Comparison of ENCODE assay signal across 8 cellular contexts in the genomic region with DNA sequence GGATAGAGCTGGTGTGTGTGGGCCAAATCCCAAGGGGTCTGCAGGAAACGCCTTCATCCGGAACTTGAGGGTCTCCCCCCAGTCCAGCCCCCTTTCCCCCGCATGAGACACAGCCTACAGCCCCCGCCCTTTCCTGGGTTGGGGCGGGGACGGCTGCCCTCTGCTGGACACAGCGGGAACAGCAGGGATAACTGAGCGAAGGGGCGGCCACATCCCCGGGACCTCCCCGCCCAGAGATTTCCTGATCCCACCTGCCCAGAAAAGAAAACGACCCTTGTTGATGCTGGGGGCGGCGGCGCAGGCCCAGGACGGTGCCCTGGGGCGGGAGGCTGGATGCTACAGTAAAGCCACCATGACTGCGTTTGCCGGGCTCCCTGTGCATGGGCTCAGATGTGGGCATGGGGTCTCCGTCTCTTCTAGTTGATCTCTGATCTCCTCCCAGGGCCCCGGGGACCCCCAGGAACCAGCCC. TPM values are rescaled to one million over a fixed set of nuclear protein-coding genes. Genes with fewer than 3 reads are reported as not detected.
DNase-seq lines count a peak whose midpoint lies in the region; ATAC-seq and TF ChIP-seq lines count a peak whose summit lies in the region.

No MANE protein-coding gene starts in this region.

- peaks cover 13% of the 10 kb centered on the region for H3K9me3 Mint-ChIP-seq in stimulated activated memory B cell treated with anti-CD40 and anti-IgM and Interleukin-4, amounts not matched to agents 10 μg/mL and 1 μg/mL and 100 μg/mL, for 72 hours

- no peak overlapping the region for H3K4me3 Mint-ChIP-seq in stimulated activated memory B cell treated with anti-CD40 and anti-IgM and Interleukin-4, amounts not matched to agents 10 μg/mL and 1 μg/mL and 100 μg/mL, for 72 hours

- H3K9me3 ChIP-seq in breast epithelium (peaks cover 15 to 23% of the 10 kb centered on the region in 2 donors), lower lobe of right lung (peaks cover 12% of the 10 kb centered on the region)

- H3K4me1 ChIP-seq in breast epithelium (no peaks in the 10 kb centered on the region), lower lobe of right lung (no peaks in the 10 kb centered on the region)

- peaks cover 94% of the 10 kb centered on the region for H3K27me3 Mint-ChIP-seq in stimulated activated memory B cell treated with anti-CD40 and anti-IgM and Interleukin-4, amounts not matched to agents 10 μg/mL and 1 μg/mL and 100 μg/mL, for 72 hours

- H3K27ac Mint-ChIP-seq in stimulated activated memory B cell treated with anti-CD40 and anti-IgM and Interleukin-4, amounts not matched to agents 10 μg/mL and 1 μg/mL and 100 μg/mL, for 72 hours: no peak overlapping the region

- no peak for TF ChIP-seq POLR2A in breast epithelium (IDR thresholded peaks at IDR 0.05)

- peaks cover 5% of the 10 kb centered on the region for H3K36me3 Mint-ChIP-seq in stimulated activated memory B cell treated with anti-CD40 and anti-IgM and Interleukin-4, amounts not matched to agents 10 μg/mL and 1 μg/mL and 100 μg/mL, for 72 hours

- H3K4me1 Mint-ChIP-seq in stimulated activated memory B cell treated with anti-CD40 and anti-IgM and Interleukin-4, amounts not matched to agents 10 μg/mL and 1 μg/mL and 100 μg/mL, for 72 hours: peaks cover 7% of the 10 kb centered on the region

- DNase-seq in Right ventricle myocardium inferior (ENCODE audit: missing footprints): peak; percentile 77
- DNase-seq in cardiac septum (ENCODE audit: low spot score): no peak
- no peak for DNase-seq in breast epithelium (ENCODE audit: low spot score in 2 of 2)
- DNase-seq in lower lobe of right lung: no peak

- H3K36me3 ChIP-seq in breast epithelium (no peaks in the 10 kb centered on the region), lower lobe of right lung (no peaks in the 10 kb centered on the region)

- intact Hi-C loops in Right ventricle myocardium inferior (cut with DNase I) (loop anchor here (2.0 kb wide), 1 partner anchor 221 kb away; no protein-coding TSS in a partner anchor), cardiac septum (cut with DNase I) (loop anchor here (5.0 kb wide), 2 partner anchors 95 to 160 kb away; a partner anchor contains a TSS), breast epithelium (cut with DNase I; ENCODE audit: low total_unique reads) (no loop called here), lower lobe of right lung (cut with DNase I) (no loop called here)

- TF ChIP-seq CTCF in WI38 (IDR thresholded peaks at IDR 0.05; ENCODE audit: low read depth, low read length) (peak; percentile 83), breast epithelium (IDR thresholded peaks at IDR 0.05) (peak; percentile 48 to 89 (median 87)), lower lobe of right lung (IDR thresholded peaks at IDR 0.05) (peak; percentile 86)

- ATAC-seq in Right ventricle myocardium inferior (peak; percentile 48), lower lobe of right lung (peak; percentile 74 to 79), GM21825 (IDR thresholded peaks at IDR 0.05; ENCODE audit: unreplicated experiment) (no peak), HG03378 (IDR thresholded peaks at IDR 0.05; ENCODE audit: unreplicated experiment) (no peak)
- peak; percentile 65 for ATAC-seq in stimulated activated memory B cell treated with anti-CD40 and anti-IgM and Interleukin-4, amounts not matched to agents 10 μg/mL and 1 μg/mL and 100 μg/mL, for 72 hours

- H3K4me3 ChIP-seq in WI38 (ENCODE audit: low read depth, low read length) (no peak overlapping the region), breast epithelium (no peak overlapping the region), lower lobe of right lung (no peak overlapping the region)

- H3K27me3 ChIP-seq in breast epithelium (peaks cover 13 to 96% of the 10 kb centered on the region in 2 donors), lower lobe of right lung (ENCODE audit: low read depth) (peaks cover 88% of the 10 kb centered on the region)

- H3K27ac ChIP-seq in breast epithelium (no peak overlapping the region), lower lobe of right lung (no peak overlapping the region)

RNA-seq across cellular contexts. Expression of a gene that starts 14.2 kb away (rescaled TPM):
- total RNA-seq in Right ventricle myocardium inferior (not detected), cardiac septum (not detected), breast epithelium (not detected), lower lobe of right lung (not detected)

RNA-seq across cellular contexts. Expression of a gene that starts 44.6 kb away (rescaled TPM):
- total RNA-seq in Right ventricle myocardium inferior: 0.68 TPM
- 0.78 TPM for total RNA-seq in cardiac septum
- total RNA-seq in breast epithelium: 1 to 10 TPM in 2 of 3 donors, under 1 TPM in 1; 0.66 to 1.4 (median 1.0) TPM
- 2.1 TPM for total RNA-seq in lower lobe of right lung

Comparison
In these comparisons a context has a peak if more than half of its experiments do, and no peak if none do; other contexts are left out.
1. ATAC-seq: peak in Right ventricle myocardium inferior (single experiment), lower lobe of right lung (2 of 2) and stimulated activated memory B cell treated with anti-CD40 and anti-IgM and Interleukin-4, amounts not matched to agents 10 μg/mL and 1 μg/mL and 100 μg/mL, for 72 hours (single experiment); none in GM21825 (single experiment) and HG03378 (single experiment).
2. intact Hi-C loops: an anchor here in Right ventricle myocardium inferior (2.0 kb wide) and cardiac septum (5.0 kb wide); none called in breast epithelium and lower lobe of right lung.
3. Peak in every context shown above with its lines, with median percentiles within 50 percentile points of each other: CTCF ChIP-seq.